Comparison of ENCODE assay signal across 1 cellular context in the genomic region with DNA sequence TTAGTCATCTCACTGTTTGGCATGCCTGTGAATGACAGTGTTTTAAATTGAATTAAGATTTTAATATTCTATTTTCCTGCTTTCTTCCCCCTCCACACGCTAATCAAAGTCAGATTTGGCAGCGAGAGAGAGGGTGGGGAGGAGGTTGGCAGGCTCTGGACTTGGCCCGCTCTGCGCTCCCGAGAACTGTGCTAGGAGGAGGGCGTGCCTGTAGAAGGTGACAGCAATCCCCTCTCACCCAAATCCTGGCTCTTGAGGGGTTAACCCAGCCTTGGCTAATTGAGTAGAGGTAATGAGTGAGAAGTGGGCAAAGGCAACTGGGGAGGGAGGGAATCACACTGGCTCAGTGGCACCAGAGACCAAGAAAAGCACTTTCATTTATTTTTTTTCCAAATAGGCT.
TF ChIP-seq lines count a peak whose summit lies in the region.

No MANE protein-coding gene starts in this region.

TF ChIP-seq in GM23338, 12 proteins besides CTCF, POLR2A, EP300 and RAD21:
- TF ChIP-seq EZH2phosphoT487 (IDR thresholded peaks at IDR 0.05; ENCODE audit: unreplicated experiment) (no peak), JUNB (IDR thresholded peaks at IDR 0.05; ENCODE audit: unreplicated experiment) (no peak), STAT1 (IDR thresholded peaks at IDR 0.05; ENCODE audit: unreplicated experiment) (no peak), ZNF114 (CRISPR knock-in tag; IDR thresholded peaks at IDR 0.05) (no peak), ZNF331 (CRISPR knock-in tag; IDR thresholded peaks at IDR 0.05; ENCODE audit: low read depth) (no peak), NANOG (IDR thresholded peaks at IDR 0.05; ENCODE audit: borderline replicate concordance) (no peak), EZH2 (IDR thresholded peaks at IDR 0.05; ENCODE audit: low read depth, unreplicated experiment) (no peak), POLR2AphosphoS5 (IDR thresholded peaks at IDR 0.05; ENCODE audit: low read depth) (no peak), CREB1 (CRISPR knock-in tag; IDR thresholded peaks at IDR 0.05; ENCODE audit: low read depth) (no peak)
- TF ChIP-seq, protein P1, sequence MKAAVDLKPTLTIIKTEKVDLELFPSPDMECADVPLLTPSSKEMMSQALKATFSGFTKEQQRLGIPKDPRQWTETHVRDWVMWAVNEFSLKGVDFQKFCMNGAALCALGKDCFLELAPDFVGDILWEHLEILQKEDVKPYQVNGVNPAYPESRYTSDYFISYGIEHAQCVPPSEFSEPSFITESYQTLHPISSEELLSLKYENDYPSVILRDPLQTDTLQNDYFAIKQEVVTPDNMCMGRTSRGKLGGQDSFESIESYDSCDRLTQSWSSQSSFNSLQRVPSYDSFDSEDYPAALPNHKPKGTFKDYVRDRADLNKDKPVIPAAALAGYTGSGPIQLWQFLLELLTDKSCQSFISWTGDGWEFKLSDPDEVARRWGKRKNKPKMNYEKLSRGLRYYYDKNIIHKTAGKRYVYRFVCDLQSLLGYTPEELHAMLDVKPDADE (IDR thresholded peaks at IDR 0.05): no peak
- TF ChIP-seq, protein P2, sequence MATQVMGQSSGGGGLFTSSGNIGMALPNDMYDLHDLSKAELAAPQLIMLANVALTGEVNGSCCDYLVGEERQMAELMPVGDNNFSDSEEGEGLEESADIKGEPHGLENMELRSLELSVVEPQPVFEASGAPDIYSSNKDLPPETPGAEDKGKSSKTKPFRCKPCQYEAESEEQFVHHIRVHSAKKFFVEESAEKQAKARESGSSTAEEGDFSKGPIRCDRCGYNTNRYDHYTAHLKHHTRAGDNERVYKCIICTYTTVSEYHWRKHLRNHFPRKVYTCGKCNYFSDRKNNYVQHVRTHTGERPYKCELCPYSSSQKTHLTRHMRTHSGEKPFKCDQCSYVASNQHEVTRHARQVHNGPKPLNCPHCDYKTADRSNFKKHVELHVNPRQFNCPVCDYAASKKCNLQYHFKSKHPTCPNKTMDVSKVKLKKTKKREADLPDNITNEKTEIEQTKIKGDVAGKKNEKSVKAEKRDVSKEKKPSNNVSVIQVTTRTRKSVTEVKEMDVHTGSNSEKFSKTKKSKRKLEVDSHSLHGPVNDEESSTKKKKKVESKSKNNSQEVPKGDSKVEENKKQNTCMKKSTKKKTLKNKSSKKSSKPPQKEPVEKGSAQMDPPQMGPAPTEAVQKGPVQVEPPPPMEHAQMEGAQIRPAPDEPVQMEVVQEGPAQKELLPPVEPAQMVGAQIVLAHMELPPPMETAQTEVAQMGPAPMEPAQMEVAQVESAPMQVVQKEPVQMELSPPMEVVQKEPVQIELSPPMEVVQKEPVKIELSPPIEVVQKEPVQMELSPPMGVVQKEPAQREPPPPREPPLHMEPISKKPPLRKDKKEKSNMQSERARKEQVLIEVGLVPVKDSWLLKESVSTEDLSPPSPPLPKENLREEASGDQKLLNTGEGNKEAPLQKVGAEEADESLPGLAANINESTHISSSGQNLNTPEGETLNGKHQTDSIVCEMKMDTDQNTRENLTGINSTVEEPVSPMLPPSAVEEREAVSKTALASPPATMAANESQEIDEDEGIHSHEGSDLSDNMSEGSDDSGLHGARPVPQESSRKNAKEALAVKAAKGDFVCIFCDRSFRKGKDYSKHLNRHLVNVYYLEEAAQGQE (IDR thresholded peaks at IDR 0.05; ENCODE audit: unreplicated experiment): no peak
- TF ChIP-seq, protein P3, sequence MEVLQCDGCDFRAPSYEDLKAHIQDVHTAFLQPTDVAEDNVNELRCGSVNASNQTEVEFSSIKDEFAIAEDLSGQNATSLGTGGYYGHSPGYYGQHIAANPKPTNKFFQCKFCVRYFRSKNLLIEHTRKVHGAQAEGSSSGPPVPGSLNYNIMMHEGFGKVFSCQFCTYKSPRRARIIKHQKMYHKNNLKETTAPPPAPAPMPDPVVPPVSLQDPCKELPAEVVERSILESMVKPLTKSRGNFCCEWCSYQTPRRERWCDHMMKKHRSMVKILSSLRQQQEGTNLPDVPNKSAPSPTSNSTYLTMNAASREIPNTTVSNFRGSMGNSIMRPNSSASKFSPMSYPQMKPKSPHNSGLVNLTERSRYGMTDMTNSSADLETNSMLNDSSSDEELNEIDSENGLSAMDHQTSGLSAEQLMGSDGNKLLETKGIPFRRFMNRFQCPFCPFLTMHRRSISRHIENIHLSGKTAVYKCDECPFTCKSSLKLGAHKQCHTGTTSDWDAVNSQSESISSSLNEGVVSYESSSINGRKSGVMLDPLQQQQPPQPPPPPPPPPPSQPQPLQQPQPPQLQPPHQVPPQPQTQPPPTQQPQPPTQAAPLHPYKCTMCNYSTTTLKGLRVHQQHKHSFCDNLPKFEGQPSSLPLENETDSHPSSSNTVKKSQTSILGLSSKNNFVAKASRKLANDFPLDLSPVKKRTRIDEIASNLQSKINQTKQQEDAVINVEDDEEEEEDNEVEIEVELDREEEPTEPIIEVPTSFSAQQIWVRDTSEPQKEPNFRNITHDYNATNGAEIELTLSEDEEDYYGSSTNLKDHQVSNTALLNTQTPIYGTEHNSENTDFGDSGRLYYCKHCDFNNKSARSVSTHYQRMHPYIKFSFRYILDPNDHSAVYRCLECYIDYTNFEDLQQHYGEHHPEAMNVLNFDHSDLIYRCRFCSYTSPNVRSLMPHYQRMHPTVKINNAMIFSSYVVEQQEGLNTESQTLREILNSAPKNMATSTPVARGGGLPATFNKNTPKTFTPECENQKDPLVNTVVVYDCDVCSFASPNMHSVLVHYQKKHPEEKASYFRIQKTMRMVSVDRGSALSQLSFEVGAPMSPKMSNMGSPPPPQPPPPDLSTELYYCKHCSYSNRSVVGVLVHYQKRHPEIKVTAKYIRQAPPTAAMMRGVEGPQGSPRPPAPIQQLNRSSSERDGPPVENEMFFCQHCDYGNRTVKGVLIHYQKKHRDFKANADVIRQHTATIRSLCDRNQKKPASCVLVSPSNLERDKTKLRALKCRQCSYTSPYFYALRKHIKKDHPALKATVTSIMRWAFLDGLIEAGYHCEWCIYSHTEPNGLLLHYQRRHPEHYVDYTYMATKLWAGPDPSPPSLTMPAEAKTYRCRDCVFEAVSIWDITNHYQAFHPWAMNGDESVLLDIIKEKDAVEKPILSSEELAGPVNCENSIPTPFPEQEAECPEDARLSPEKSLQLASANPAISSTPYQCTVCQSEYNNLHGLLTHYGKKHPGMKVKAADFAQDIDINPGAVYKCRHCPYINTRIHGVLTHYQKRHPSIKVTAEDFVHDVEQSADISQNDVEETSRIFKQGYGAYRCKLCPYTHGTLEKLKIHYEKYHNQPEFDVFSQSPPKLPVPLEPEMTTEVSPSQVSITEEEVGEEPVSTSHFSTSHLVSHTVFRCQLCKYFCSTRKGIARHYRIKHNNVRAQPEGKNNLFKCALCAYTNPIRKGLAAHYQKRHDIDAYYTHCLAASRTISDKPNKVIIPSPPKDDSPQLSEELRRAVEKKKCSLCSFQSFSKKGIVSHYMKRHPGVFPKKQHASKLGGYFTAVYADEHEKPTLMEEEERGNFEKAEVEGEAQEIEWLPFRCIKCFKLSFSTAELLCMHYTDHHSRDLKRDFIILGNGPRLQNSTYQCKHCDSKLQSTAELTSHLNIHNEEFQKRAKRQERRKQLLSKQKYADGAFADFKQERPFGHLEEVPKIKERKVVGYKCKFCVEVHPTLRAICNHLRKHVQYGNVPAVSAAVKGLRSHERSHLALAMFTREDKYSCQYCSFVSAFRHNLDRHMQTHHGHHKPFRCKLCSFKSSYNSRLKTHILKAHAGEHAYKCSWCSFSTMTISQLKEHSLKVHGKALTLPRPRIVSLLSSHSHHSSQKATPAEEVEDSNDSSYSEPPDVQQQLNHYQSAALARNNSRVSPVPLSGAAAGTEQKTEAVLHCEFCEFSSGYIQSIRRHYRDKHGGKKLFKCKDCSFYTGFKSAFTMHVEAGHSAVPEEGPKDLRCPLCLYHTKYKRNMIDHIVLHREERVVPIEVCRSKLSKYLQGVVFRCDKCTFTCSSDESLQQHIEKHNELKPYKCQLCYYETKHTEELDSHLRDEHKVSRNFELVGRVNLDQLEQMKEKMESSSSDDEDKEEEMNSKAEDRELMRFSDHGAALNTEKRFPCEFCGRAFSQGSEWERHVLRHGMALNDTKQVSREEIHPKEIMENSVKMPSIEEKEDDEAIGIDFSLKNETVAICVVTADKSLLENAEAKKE (CRISPR knock-in tag; IDR thresholded peaks at IDR 0.05): no peak
